33 cellular contexts compared by ENCODE assay signal in the genomic region with DNA sequence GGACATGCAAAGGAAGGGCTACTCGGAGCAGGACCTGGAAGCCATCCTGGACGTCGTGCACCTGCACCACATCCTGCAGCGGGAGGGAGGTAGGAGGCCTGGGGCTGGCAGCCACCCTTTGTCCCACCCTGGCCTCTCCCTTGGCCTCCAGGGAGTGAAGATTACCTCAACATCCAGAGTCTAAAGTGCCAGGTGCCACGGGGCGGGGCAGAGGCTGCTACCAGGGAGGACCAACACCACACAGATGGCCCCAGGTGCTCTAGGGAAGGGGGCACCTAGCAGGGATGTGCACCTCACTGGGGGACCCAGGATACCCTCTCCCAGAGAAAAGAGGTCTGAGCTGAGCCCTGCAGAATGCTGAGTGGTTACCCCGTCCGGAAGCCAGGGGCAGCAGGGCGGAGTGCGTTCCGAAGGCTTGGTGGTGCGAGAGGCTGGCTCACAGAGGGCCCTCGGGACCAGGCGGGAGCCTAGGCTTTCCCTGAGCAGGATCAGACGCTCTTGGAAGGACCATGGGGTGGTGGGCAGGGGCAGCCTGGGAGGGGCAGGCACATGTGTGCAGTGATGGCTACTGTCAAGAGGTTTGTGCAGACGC. TPM values are rescaled to one million over a fixed set of nuclear protein-coding genes. Genes with fewer than 3 reads are reported as not detected.
A peak's percentile ranks its signal among the peaks of the same experiment; 100 is the strongest.
DNase-seq lines count a peak whose midpoint lies in the region; ATAC-seq and FAIRE-seq lines count a peak whose summit lies in the region.
"Had no signal": no experiment of that assay in that cellular context is flagged by ENCODE, and none has a peak within 500 bp of the region (broad histone marks: within the 10 kb centered on the region; RNA-seq: fewer than 3 reads in every experiment).

No MANE protein-coding gene starts in this region.

- peaks cover 6% of the 10 kb centered on the region for H3K27me3 Mint-ChIP-seq in activated naive CD4-positive, alpha-beta T cell treated with anti-CD3 and anti-CD28 coated beads for 36 hours (ENCODE audit: low read depth)
- no peaks in the 10 kb centered on the region for H3K27me3 Mint-ChIP-seq in activated T-helper 17 cell treated with anti-CD3 and anti-CD28 coated beads, Interleukin-2, amount 50 U/mL, for 72 hours
- H3K27me3 Mint-ChIP-seq in natural killer cell treated with Interleukin-12 subunit alpha and Interleukin-12 subunit beta and Interleukin-15 and Interleukin-18, amount 100 ng/mL, for 72 hours: peaks cover 0 to 4% of the 10 kb centered on the region in 2 donors
- H3K27me3 Mint-ChIP-seq: type B pancreatic cell had no signal

- intact Hi-C loops in activated naive CD4-positive, alpha-beta T cell treated with anti-CD3 and anti-CD28 coated beads for 36 hours (cut with micrococcal nuclease): no loop called here

- H3K9me3 ChIP-seq in small intestine (ENCODE audit: control insufficient read depth, low read depth): no peaks in the 10 kb centered on the region
- H3K9me3 ChIP-seq: colonic mucosa, heart left ventricle, lower lobe of right lung, pancreas had no signal

- H3K4me3 ChIP-seq in H7 (ENCODE audit: insufficient read depth, low read depth, low read length) (no peak overlapping the region), small intestine (ENCODE audit: low read depth in 1 of 2, low read length in 2 of 2) (no peak overlapping the region)
- H3K4me3 ChIP-seq: colonic mucosa, heart left ventricle, K562, lower lobe of right lung, pancreas had no signal

- no peaks in the 10 kb centered on the region for H3K9me3 Mint-ChIP-seq in activated naive CD4-positive, alpha-beta T cell treated with anti-CD3 and anti-CD28 coated beads for 36 hours
- H3K9me3 Mint-ChIP-seq in activated T-helper 17 cell treated with anti-CD3 and anti-CD28 coated beads, Interleukin-2, amount 50 U/mL, for 72 hours: no peaks in the 10 kb centered on the region
- no peaks in the 10 kb centered on the region for H3K9me3 Mint-ChIP-seq in natural killer cell treated with Interleukin-12 subunit alpha and Interleukin-12 subunit beta and Interleukin-15 and Interleukin-18, amount 100 ng/mL, for 72 hours
- H3K9me3 Mint-ChIP-seq: effector memory CD8-positive, alpha-beta T cell; type B pancreatic cell had no signal

- H3K4me1 ChIP-seq in small intestine (ENCODE audit: control insufficient read depth in 2 of 2, insufficient read depth in 1 of 2, low read depth in 1 of 2, low read length in 1 of 2): peaks cover 0 to 3% of the 10 kb centered on the region in 2 donors
- H3K4me1 ChIP-seq: colonic mucosa, pancreas had no signal

- peak; percentile 44 for ATAC-seq in activated T-helper 17 cell treated with anti-CD3 and anti-CD28 coated beads, Interleukin-2, amount 50 U/mL, for 72 hours (replicated peaks)
- ATAC-seq in GM19463 (IDR thresholded peaks at IDR 0.05; ENCODE audit: unreplicated experiment): no peak
- ATAC-seq in natural killer cell treated with Interleukin-12 subunit alpha and Interleukin-12 subunit beta and Interleukin-15 and Interleukin-18, amount 100 ng/mL, for 72 hours: no peak
- ATAC-seq: K562, lower lobe of right lung, pancreas had no signal

- H3K4me1 Mint-ChIP-seq in activated naive CD4-positive, alpha-beta T cell treated with anti-CD3 and anti-CD28 coated beads for 36 hours (ENCODE audit: low read depth): peaks cover 19% of the 10 kb centered on the region
- H3K4me1 Mint-ChIP-seq in activated T-helper 17 cell treated with anti-CD3 and anti-CD28 coated beads, Interleukin-2, amount 50 U/mL, for 72 hours: peaks cover under 1% of the 10 kb centered on the region
- H3K4me1 Mint-ChIP-seq in natural killer cell treated with Interleukin-12 subunit alpha and Interleukin-12 subunit beta and Interleukin-15 and Interleukin-18, amount 100 ng/mL, for 72 hours (ENCODE audit: low read depth in 2 of 2): peaks cover under 1 to 3% of the 10 kb centered on the region in 2 donors

- 42 to 67% (median 64%) methylated on average over 8 to 16 of the region's 16 CpGs for WGBS in small intestine, 3 donors

- no peak for DNase-seq in activated naive CD4-positive, alpha-beta T cell treated with anti-CD3 and anti-CD28 coated beads for 36 hours
- DNase-seq in activated naive CD4-positive, alpha-beta T cell treated with Interleukin-2 at 50 U/mL for 16 hours: no peak
- peak; percentile 27 for DNase-seq in H7
- DNase-seq in small intestine: peak; percentile 82
- DNase-seq in NK-92 treated with Interleukin-12 subunit alpha and Interleukin-12 subunit beta, amount 100 ng/mL, for 24 hours (lab: John Stamatoyannopoulos, UW): no peak
- no peak for DNase-seq in natural killer cell treated with Interleukin-12 subunit alpha and Interleukin-12 subunit beta and Interleukin-15 and Interleukin-18, amount 100 ng/mL, for 72 hours (ENCODE audit: low spot score)
- DNase-seq: activated CD4-positive, alpha-beta T cell treated with anti-CD3 and anti-CD28 coated beads, Interleukin-2, amount 50 U/mL, for 1 hour; activated gamma-delta T cell treated with Interleukin-2 at 50 U/mL for 16 hours; colonic mucosa; effector memory CD8-positive, alpha-beta T cell; HCEC 1CT; heart left ventricle; kidney glomerular epithelial cell; lower lobe of right lung; NCI-H1105 treated with DMSO at 0.1 percent for 48 hours; NCI-H1930; NCI-H69; RPMI8226; stimulated activated CD4-positive, alpha-beta T cell treated with anti-CD3 and anti-CD28 coated beads, Interleukin-2, amount 100 ng/mL, for 48 hours; substantia nigra had no signal

- no peak overlapping the region for H3K4me3 Mint-ChIP-seq in activated naive CD4-positive, alpha-beta T cell treated with anti-CD3 and anti-CD28 coated beads for 36 hours
- peak overlapping the region; percentile 84 for H3K4me3 Mint-ChIP-seq in activated T-helper 17 cell treated with anti-CD3 and anti-CD28 coated beads, Interleukin-2, amount 50 U/mL, for 72 hours
- H3K4me3 Mint-ChIP-seq in natural killer cell treated with Interleukin-12 subunit alpha and Interleukin-12 subunit beta and Interleukin-15 and Interleukin-18, amount 100 ng/mL, for 72 hours: no peak overlapping the region
- H3K4me3 Mint-ChIP-seq: type B pancreatic cell had no signal

- H3K27ac Mint-ChIP-seq in activated naive CD4-positive, alpha-beta T cell treated with anti-CD3 and anti-CD28 coated beads for 36 hours: peak overlapping the region; percentile 26
- peak overlapping the region; percentile 79 for H3K27ac Mint-ChIP-seq in activated T-helper 17 cell treated with anti-CD3 and anti-CD28 coated beads, Interleukin-2, amount 50 U/mL, for 72 hours
- no peak overlapping the region for H3K27ac Mint-ChIP-seq in natural killer cell treated with Interleukin-12 subunit alpha and Interleukin-12 subunit beta and Interleukin-15 and Interleukin-18, amount 100 ng/mL, for 72 hours
- H3K27ac Mint-ChIP-seq: type B pancreatic cell had no signal

- H3K27ac ChIP-seq in small intestine (ENCODE audit: low read depth in 1 of 2, low read length in 1 of 2): peak overlapping the region; percentile 4 to 30
- H3K27ac ChIP-seq: C4-2B, colonic mucosa, heart left ventricle, lower lobe of right lung, pancreas had no signal

- H3K27me3 ChIP-seq in H7 (ENCODE audit: control insufficient read depth, insufficient read depth, low read length) (no peaks in the 10 kb centered on the region), small intestine (ENCODE audit: control insufficient read depth in 2 of 2, insufficient read depth in 2 of 2, low read length in 2 of 2) (no peaks in the 10 kb centered on the region)
- H3K27me3 ChIP-seq: colonic mucosa, pancreas had no signal

- H3K36me3 Mint-ChIP-seq in activated naive CD4-positive, alpha-beta T cell treated with anti-CD3 and anti-CD28 coated beads for 36 hours (ENCODE audit: low read depth): no peaks in the 10 kb centered on the region
- H3K36me3 Mint-ChIP-seq in activated T-helper 17 cell treated with anti-CD3 and anti-CD28 coated beads, Interleukin-2, amount 50 U/mL, for 72 hours (ENCODE audit: low read depth): no peaks in the 10 kb centered on the region
- no peaks in the 10 kb centered on the region for H3K36me3 Mint-ChIP-seq in natural killer cell treated with Interleukin-12 subunit alpha and Interleukin-12 subunit beta and Interleukin-15 and Interleukin-18, amount 100 ng/mL, for 72 hours
- H3K36me3 Mint-ChIP-seq: type B pancreatic cell had no signal

- no peaks in the 10 kb centered on the region for H3K36me3 ChIP-seq in H7 (replicated peaks; ENCODE audit: control insufficient read depth, insufficient read depth, low read length)
- no peaks in the 10 kb centered on the region for H3K36me3 ChIP-seq in small intestine (ENCODE audit: control insufficient read depth in 2 of 2, insufficient read depth in 2 of 2, low read length in 2 of 2)
- H3K36me3 ChIP-seq: colonic mucosa, pancreas had no signal

- no peak for FAIRE-seq in small intestine (lab: Jason Lieb, UNC)
- FAIRE-seq: bronchial epithelial cell, D721Med, GM18507, K562, pancreas had no signal

- CTCF ChIA-PET in activated naive CD4-positive, alpha-beta T cell treated with anti-CD3 and anti-CD28 coated beads for 36 hours (lab: Charles Lee): interaction anchor here (1.0 kb wide), 1 partner anchor 74 kb away, joined by 3 read pairs; no protein-coding TSS in a partner anchor

RNA-seq across cellular contexts. Expression of gene ABCD1, which starts 16.1 kb away (rescaled TPM):
- 1 to 10 TPM; 2.5 to 3.4 TPM for total RNA-seq in activated naive CD4-positive, alpha-beta T cell treated with anti-CD3 and anti-CD28 coated beads for 36 hours
- total RNA-seq in H7 (2014; rRNA removed; shearing (Covaris generic)): 12.2 and 17.1 TPM in 2 replicates
- total RNA-seq in activated T-helper 17 cell treated with anti-CD3 and anti-CD28 coated beads, Interleukin-2, amount 50 U/mL, for 72 hours: 1 to 10 TPM; 6.7 to 9.4 TPM
- 10 to 100 TPM; 10.1 to 37.3 (median 26.5) TPM for polyA plus RNA-seq in small intestine
- 10 to 100 TPM in 1 of 2 donors, 1 to 10 TPM in 1; 7.4 to 12.2 TPM for total RNA-seq in natural killer cell treated with Interleukin-12 subunit alpha and Interleukin-12 subunit beta and Interleukin-15 and Interleukin-18, amount 100 ng/mL, for 72 hours

RNA-seq across cellular contexts. Expression of gene BCAP31, which starts 16.5 kb away (rescaled TPM):
- 10 to 100 TPM; 69.5 to 71.2 TPM for total RNA-seq in activated naive CD4-positive, alpha-beta T cell treated with anti-CD3 and anti-CD28 coated beads for 36 hours
- 95.0 and 176 TPM in 2 replicates for total RNA-seq in H7 (2014; rRNA removed; shearing (Covaris generic))
- total RNA-seq in activated T-helper 17 cell treated with anti-CD3 and anti-CD28 coated beads, Interleukin-2, amount 50 U/mL, for 72 hours: 100 to 1,000 TPM; 115 to 170 TPM
- 100 to 1,000 TPM in 1 of 3 donors, 10 to 100 TPM in 2; 68.4 to 243 (median 81.0) TPM for polyA plus RNA-seq in small intestine
- 100 to 1,000 TPM; 156 to 159 TPM for total RNA-seq in natural killer cell treated with Interleukin-12 subunit alpha and Interleukin-12 subunit beta and Interleukin-15 and Interleukin-18, amount 100 ng/mL, for 72 hours

RNA-seq across cellular contexts. Expression of gene PLXNB3, which starts 23.3 kb away (rescaled TPM):
- total RNA-seq in activated naive CD4-positive, alpha-beta T cell treated with anti-CD3 and anti-CD28 coated beads for 36 hours: under 1 TPM; 0.05 to 0.44 TPM
- total RNA-seq in H7 (2014; rRNA removed; shearing (Covaris generic)): 0.07 TPM in 1 of 2 replicates, not detected in the other
- 1 to 10 TPM in 1 of 2 donors, under 1 TPM in 1; 0.45 to 7.9 TPM for total RNA-seq in activated T-helper 17 cell treated with anti-CD3 and anti-CD28 coated beads, Interleukin-2, amount 50 U/mL, for 72 hours
- polyA plus RNA-seq in small intestine: 1 to 10 TPM in 1 of 3 donors, under 1 TPM in 1, not detected in 1; 0.54 to 1.6 TPM
- total RNA-seq in natural killer cell treated with Interleukin-12 subunit alpha and Interleukin-12 subunit beta and Interleukin-15 and Interleukin-18, amount 100 ng/mL, for 72 hours: 1 to 10 TPM in 1 of 2 donors, under 1 TPM in 1; 0.48 to 2.4 TPM

RNA-seq across cellular contexts. Expression of gene SRPK3, which starts 40.1 kb away (rescaled TPM):
- not detected for total RNA-seq in activated naive CD4-positive, alpha-beta T cell treated with anti-CD3 and anti-CD28 coated beads for 36 hours
- total RNA-seq in H7 (2014; rRNA removed; shearing (Covaris generic)): not detected in 2 replicates
- total RNA-seq in activated T-helper 17 cell treated with anti-CD3 and anti-CD28 coated beads, Interleukin-2, amount 50 U/mL, for 72 hours: not detected
- under 1 TPM in 2 of 3 donors, not detected in 1; 0.15 to 0.27 TPM for polyA plus RNA-seq in small intestine
- total RNA-seq in natural killer cell treated with Interleukin-12 subunit alpha and Interleukin-12 subunit beta and Interleukin-15 and Interleukin-18, amount 100 ng/mL, for 72 hours: not detected
- total RNA-seq: HT1080; lower lobe of right lung; MCF 10A; T-helper 1 cell treated with Interleukin-12 subunit alpha and Interleukin-12 subunit beta and Interleukin-4 antibody, amounts not matched to agents 30 ng/mL and 1 ng/mL, for 36 hours had no signal
- polyA plus RNA-seq: neural cell had no signal

RNA-seq across cellular contexts. Expression of gene SLC6A8, which starts 53.0 kb away (rescaled TPM):
- total RNA-seq in activated naive CD4-positive, alpha-beta T cell treated with anti-CD3 and anti-CD28 coated beads for 36 hours: under 1 TPM; 0.32 to 0.41 TPM
- total RNA-seq in H7 (2014; rRNA removed; shearing (Covaris generic)): 29.4 and 40.2 TPM in 2 replicates
- 10 to 100 TPM in 1 of 2 donors, 1 to 10 TPM in 1; 1.1 to 26.1 TPM for total RNA-seq in activated T-helper 17 cell treated with anti-CD3 and anti-CD28 coated beads, Interleukin-2, amount 50 U/mL, for 72 hours
- 10 to 100 TPM; 34.0 to 74.9 (median 43.5) TPM for polyA plus RNA-seq in small intestine
- 1 to 10 TPM; 2.3 to 4.1 TPM for total RNA-seq in natural killer cell treated with Interleukin-12 subunit alpha and Interleukin-12 subunit beta and Interleukin-15 and Interleukin-18, amount 100 ng/mL, for 72 hours

Comparison
In these comparisons a context has a peak if more than half of its experiments do, and no peak if none do; other contexts are left out.
1. DNase-seq: peak in H7 (single experiment) and small intestine (single experiment); none in activated naive CD4-positive, alpha-beta T cell treated with anti-CD3 and anti-CD28 coated beads for 36 hours (single experiment), activated naive CD4-positive, alpha-beta T cell treated with Interleukin-2 at 50 U/mL for 16 hours (single experiment), NK-92 treated with Interleukin-12 subunit alpha and Interleukin-12 subunit beta, amount 100 ng/mL, for 24 hours (single experiment) and natural killer cell treated with Interleukin-12 subunit alpha and Interleukin-12 subunit beta and Interleukin-15 and Interleukin-18, amount 100 ng/mL, for 72 hours (single experiment).
2. H3K27ac Mint-ChIP-seq: peak in activated naive CD4-positive, alpha-beta T cell treated with anti-CD3 and anti-CD28 coated beads for 36 hours (single experiment) and activated T-helper 17 cell treated with anti-CD3 and anti-CD28 coated beads, Interleukin-2, amount 50 U/mL, for 72 hours (single experiment); none in natural killer cell treated with Interleukin-12 subunit alpha and Interleukin-12 subunit beta and Interleukin-15 and Interleukin-18, amount 100 ng/mL, for 72 hours (0 of 2).